Comparison of ENCODE assay signal across 9 cellular contexts in the genomic region with DNA sequence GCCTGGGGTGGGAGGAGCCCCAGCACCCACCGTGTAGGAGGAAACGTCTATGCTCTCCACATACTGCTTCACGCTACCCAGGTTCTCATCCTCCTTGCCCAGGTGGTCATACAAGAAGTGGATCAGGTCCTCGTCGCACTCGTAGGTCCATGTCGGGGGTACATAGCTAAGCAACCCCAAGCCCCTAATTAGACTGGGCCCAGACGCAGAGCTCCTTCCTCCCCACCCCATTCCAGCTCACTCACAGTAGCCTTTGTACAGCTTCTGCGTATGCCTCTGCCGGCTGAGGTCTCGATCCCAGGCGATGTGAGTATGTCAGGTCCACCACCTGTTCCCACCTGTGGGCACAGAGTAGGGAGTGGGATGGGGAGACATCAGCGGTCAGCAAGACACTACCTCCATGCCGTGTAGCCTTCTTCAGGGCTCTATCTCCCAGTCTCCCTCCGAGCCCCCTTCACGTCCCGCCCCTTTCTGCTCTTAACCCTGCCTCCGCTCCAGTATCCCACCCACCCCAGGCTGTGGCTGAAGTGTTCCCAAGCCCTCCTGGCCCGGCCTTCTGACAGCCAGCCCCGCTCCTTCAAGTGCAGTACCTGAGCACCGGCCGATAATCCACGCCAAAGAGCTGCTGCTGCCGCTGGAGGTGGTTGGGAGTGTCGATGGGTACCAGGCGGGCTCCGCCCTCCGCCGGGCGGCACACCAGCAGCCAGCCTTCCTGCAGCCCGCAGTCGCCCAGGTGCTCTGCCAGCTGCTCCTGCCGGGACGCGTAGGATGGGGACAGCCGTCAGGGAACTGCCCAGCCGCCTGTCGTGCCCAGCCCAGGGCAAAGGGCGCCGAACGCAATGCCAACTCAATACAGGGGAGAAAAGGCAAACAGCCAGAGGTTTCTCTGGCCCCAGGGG. TPM values are rescaled to one million over a fixed set of nuclear protein-coding genes. Genes with fewer than 3 reads are reported as not detected.
DNase-seq lines count a peak whose midpoint lies in the region; ATAC-seq and FAIRE-seq lines count a peak whose summit lies in the region.
"Had no signal": no experiment of that assay in that cellular context is flagged by ENCODE, and none has a peak within 500 bp of the region (broad histone marks: within the 10 kb centered on the region; RNA-seq: fewer than 3 reads in every experiment).

No MANE protein-coding gene starts in this region.

- H3K4me1 ChIP-seq in iPS-15b (ENCODE audit: control insufficient read depth, insufficient read depth, low read length), result peaks cover 10% of the 10 kb centered on the region
- peaks cover 3 to 5% of the 10 kb centered on the region in 2 donors for H3K4me1 ChIP-seq in small intestine (ENCODE audit: control insufficient read depth in 2 of 2, insufficient read depth in 1 of 2, low read depth in 1 of 2, low read length in 1 of 2)

- H3K4me1 Mint-ChIP-seq in activated naive CD8-positive, alpha-beta T cell treated with anti-CD3 and anti-CD28 coated beads, Interleukin-2, amount 10 ng/mL, durations not matched to agents 7 days and 5 days, result peaks cover 29% of the 10 kb centered on the region

- H3K4me3 ChIP-seq in iPS-15b (ENCODE audit: low read depth, low read length), result peak overlapping the region; percentile 81
- H3K4me3 ChIP-seq in small intestine (ENCODE audit: low read depth in 1 of 2, low read length in 2 of 2), result peak overlapping the region; percentile 88 to 93

- 14 to 18% (median 18%) methylated on average over 39 to 41 of the region's 41 CpGs for WGBS in small intestine, 3 donors

- H3K9ac ChIP-seq in iPS-15b (ENCODE audit: low read depth, low read length), result no peak overlapping the region

- peak overlapping the region; percentile 89 for H3K4me3 Mint-ChIP-seq in activated naive CD8-positive, alpha-beta T cell treated with anti-CD3 and anti-CD28 coated beads, Interleukin-2, amount 10 ng/mL, durations not matched to agents 7 days and 5 days

- no peak for ATAC-seq in activated naive CD8-positive, alpha-beta T cell treated with anti-CD3 and anti-CD28 coated beads, Interleukin-2, amount 10 ng/mL, durations not matched to agents 7 days and 5 days (ENCODE audit: low read depth)
- ATAC-seq in HG02885 (IDR thresholded peaks at IDR 0.05; ENCODE audit: poor library complexity, unreplicated experiment), result no peak
- no peak for ATAC-seq in GM18868 (IDR thresholded peaks at IDR 0.05; ENCODE audit: unreplicated experiment)

- H3K27me3 ChIP-seq in iPS-15b (ENCODE audit: control insufficient read depth, insufficient read depth, low read length) (no peaks in the 10 kb centered on the region), small intestine (ENCODE audit: control insufficient read depth in 2 of 2, insufficient read depth in 2 of 2, low read length in 2 of 2) (no peaks in the 10 kb centered on the region)

- peaks cover 10% of the 10 kb centered on the region for H3K36me3 Mint-ChIP-seq in activated naive CD8-positive, alpha-beta T cell treated with anti-CD3 and anti-CD28 coated beads, Interleukin-2, amount 10 ng/mL, durations not matched to agents 7 days and 5 days

- DNase-seq in DMS 273 (lab: John Stamatoyannopoulos, UW; ENCODE audit: unreplicated experiment) (peak; percentile 77), DMS 273 treated with DMSO at 0.1 percent for 48 hours (lab: John Stamatoyannopoulos, UW) (no peak), NCI-H345 (lab: John Stamatoyannopoulos, UW) (peak; percentile 28), small intestine (peak; percentile 85)
- peak; percentile 54 for DNase-seq in activated naive CD8-positive, alpha-beta T cell treated with anti-CD3 and anti-CD28 coated beads, Interleukin-2, amount 10 ng/mL, durations not matched to agents 7 days and 5 days

- POLR2A ChIA-PET in activated naive CD8-positive, alpha-beta T cell treated with anti-CD3 and anti-CD28 coated beads, Interleukin-2, amount 10 ng/mL, durations not matched to agents 7 days and 5 days (lab: Charles Lee), result interaction anchor here (0.6 to 6.2 kb wide), 26 partner anchors 8 to 573 kb away, joined by 3 to 84 read pairs (median 9); partner anchors contain the start of genes BTBD19, CCDC163, EIF2B3 and HPDL

- FAIRE-seq in small intestine (lab: Jason Lieb, UNC), result no peak
- FAIRE-seq: A204.1 had no signal

- H3K9me3 ChIP-seq in iPS-15b (ENCODE audit: control insufficient read depth, insufficient read depth, low read length), result no peaks in the 10 kb centered on the region
- H3K9me3 ChIP-seq in small intestine (ENCODE audit: control insufficient read depth, low read depth), result no peaks in the 10 kb centered on the region

- H3K9me3 Mint-ChIP-seq in activated naive CD8-positive, alpha-beta T cell treated with anti-CD3 and anti-CD28 coated beads, Interleukin-2, amount 10 ng/mL, durations not matched to agents 7 days and 5 days, result no peaks in the 10 kb centered on the region

- H3K27ac Mint-ChIP-seq in activated naive CD8-positive, alpha-beta T cell treated with anti-CD3 and anti-CD28 coated beads, Interleukin-2, amount 10 ng/mL, durations not matched to agents 7 days and 5 days, result peak overlapping the region; percentile 53

- H3K27me3 Mint-ChIP-seq in activated naive CD8-positive, alpha-beta T cell treated with anti-CD3 and anti-CD28 coated beads, Interleukin-2, amount 10 ng/mL, durations not matched to agents 7 days and 5 days, result no peaks in the 10 kb centered on the region

- peak overlapping the region; percentile 93 to 94 for H3K27ac ChIP-seq in small intestine (ENCODE audit: low read depth in 1 of 2, low read length in 1 of 2)

- H3K36me3 ChIP-seq in iPS-15b (ENCODE audit: control insufficient read depth, insufficient read depth, low read length), result peaks cover 11% of the 10 kb centered on the region
- peaks cover 26 to 32% of the 10 kb centered on the region in 2 donors for H3K36me3 ChIP-seq in small intestine (ENCODE audit: control insufficient read depth in 2 of 2, insufficient read depth in 2 of 2, low read length in 2 of 2)

RNA-seq across cellular contexts. Expression of gene HECTD3, which starts 0.9 kb away (rescaled TPM):
- 10 to 100 TPM; 44.2 to 44.9 TPM for total RNA-seq in activated naive CD8-positive, alpha-beta T cell treated with anti-CD3 and anti-CD28 coated beads, Interleukin-2, amount 10 ng/mL, durations not matched to agents 7 days and 5 days
- 100 to 1,000 TPM in 2 of 3 donors, 10 to 100 TPM in 1; 54.2 to 148 (median 108) TPM for polyA plus RNA-seq in small intestine

RNA-seq across cellular contexts. Expression of gene UROD, which starts 1.8 kb away (rescaled TPM):
- 10 to 100 TPM; 71.7 to 79.2 TPM for total RNA-seq in activated naive CD8-positive, alpha-beta T cell treated with anti-CD3 and anti-CD28 coated beads, Interleukin-2, amount 10 ng/mL, durations not matched to agents 7 days and 5 days
- 10 to 100 TPM; 52.1 to 85.4 (median 80.8) TPM for polyA plus RNA-seq in small intestine

RNA-seq across cellular contexts. Expression of gene EIF2B3, which starts 23.8 kb away (rescaled TPM):
- total RNA-seq in activated naive CD8-positive, alpha-beta T cell treated with anti-CD3 and anti-CD28 coated beads, Interleukin-2, amount 10 ng/mL, durations not matched to agents 7 days and 5 days, result 10 to 100 TPM; 22.8 to 23.0 TPM
- polyA plus RNA-seq in small intestine, result 10 to 100 TPM in 1 of 3 donors, 1 to 10 TPM in 2; 5.6 to 19.4 (median 6.5) TPM
